8 cellular contexts compared by ENCODE assay signal in genomic region chr11:62592989-62593421, GRCh38. TPM values are rescaled to one million over a fixed set of nuclear protein-coding genes. Genes with fewer than 3 reads are reported as not detected.
DNase-seq lines count a peak whose midpoint lies in the region; ATAC-seq and TF ChIP-seq lines count a peak whose summit lies in the region.

No MANE protein-coding gene starts in this region.

- DNase-seq in CD4-positive, alpha-beta T cell = no peak
- DNase-seq in Peyer's patch (no peak), endodermal cell (no peak), osteocyte (ENCODE audit: extremely low spot score, unreplicated experiment) (no peak), NOMO-1 treated with dmso at 0.1 percent for 144 hours (lab: John Stamatoyannopoulos, UW; ENCODE audit: unreplicated experiment) (no peak), iPS-NIHi11 (ENCODE audit: low spot score) (no peak), type B pancreatic cell (ENCODE audit: extremely low spot score, unreplicated experiment) (no peak)

- H3K27me3 ChIP-seq in CD4-positive, alpha-beta T cell (ENCODE audit: control insufficient read depth, insufficient read depth, low read length) = no peaks in the 10 kb centered on the region
- H3K27me3 ChIP-seq in Peyer's patch (no peaks in the 10 kb centered on the region), endodermal cell (ENCODE audit: control insufficient read depth, insufficient read depth, low read length, poor library complexity, severe bottlenecking) (no peaks in the 10 kb centered on the region)

- intact Hi-C loops in CD4-positive, alpha-beta T cell (cut with DNase I, micrococcal nuclease) = loop anchor here (1.0 to 5.0 kb wide), 9 partner anchors 7 to 269 kb away; partner anchors contain the start of genes LBHD1 (in 2 of the 2), UQCC3 (in 2 of the 2), BSCL2 (in 1 of the 2) and EML3 (in 1 of the 2)

- H3K9me3 Mint-ChIP-seq in CD4-positive, alpha-beta T cell = no peaks in the 10 kb centered on the region
- H3K9me3 Mint-ChIP-seq in endodermal cell (no peaks in the 10 kb centered on the region), osteocyte (ENCODE audit: unreplicated experiment) (no peaks in the 10 kb centered on the region), type B pancreatic cell (no peaks in the 10 kb centered on the region)

- peaks cover 73% of the 10 kb centered on the region for H3K36me3 Mint-ChIP-seq in CD4-positive, alpha-beta T cell (ENCODE audit: low read depth)
- H3K36me3 Mint-ChIP-seq in endodermal cell (ENCODE audit: low read depth) (peaks cover 57% of the 10 kb centered on the region), osteocyte (ENCODE audit: unreplicated experiment) (peaks cover 31% of the 10 kb centered on the region), type B pancreatic cell (peaks cover 14% of the 10 kb centered on the region)

- no peak overlapping the region for H3K4me3 ChIP-seq in Peyer's patch
- no peak overlapping the region for H3K4me3 ChIP-seq in endodermal cell (ENCODE audit: low read length)

- peak overlapping the region; percentile 89 for H3K27ac Mint-ChIP-seq in CD4-positive, alpha-beta T cell
- H3K27ac Mint-ChIP-seq in endodermal cell (no peak overlapping the region), osteocyte (ENCODE audit: unreplicated experiment) (peak overlapping the region; percentile 96), type B pancreatic cell (no peak overlapping the region)

- CTCF ChIA-PET in CD4-positive, alpha-beta T cell (lab: Charles Lee) = interaction anchor here (0.6 to 2.6 kb wide), 9 partner anchors 8 to 168 kb away, joined by 3 to 20 read pairs (median 7); partner anchors contain the start of genes EML3, GANAB, MTA2 and ROM1

- H3K9ac ChIP-seq in endodermal cell (ENCODE audit: extremely low read depth, low read length, poor library complexity, severe bottlenecking) = no peak overlapping the region

- peak overlapping the region; percentile 97 for H3K27ac ChIP-seq in CD4-positive, alpha-beta T cell (ENCODE audit: low read depth, low read length)
- H3K27ac ChIP-seq in Peyer's patch (peak overlapping the region; percentile 93 to 96 (median 94)), endodermal cell (ENCODE audit: low read depth, low read length) (peak overlapping the region; percentile 15)

- H3K4me1 Mint-ChIP-seq in CD4-positive, alpha-beta T cell (ENCODE audit: low read depth) = peaks cover 71% of the 10 kb centered on the region
- H3K4me1 Mint-ChIP-seq in endodermal cell = peaks cover 23% of the 10 kb centered on the region
- H3K4me1 Mint-ChIP-seq in osteocyte (ENCODE audit: unreplicated experiment) = peaks cover 33% of the 10 kb centered on the region
- peaks cover 20% of the 10 kb centered on the region for H3K4me1 Mint-ChIP-seq in type B pancreatic cell (ENCODE audit: unreplicated experiment)

- H3K27me3 Mint-ChIP-seq in CD4-positive, alpha-beta T cell = no peaks in the 10 kb centered on the region
- H3K27me3 Mint-ChIP-seq in endodermal cell (ENCODE audit: insufficient read depth) (no peaks in the 10 kb centered on the region), osteocyte (ENCODE audit: unreplicated experiment) (no peaks in the 10 kb centered on the region), type B pancreatic cell (no peaks in the 10 kb centered on the region)

- WGBS in endodermal cell (ENCODE audit: insufficient coverage in 1 of 2, insufficient read length in 1 of 2), 2 experiments = 86% methylated on average over 8 of the region's 8 CpGs; no CpG with 5 or more reads in 1 of the 2 experiments

- no peak for TF ChIP-seq POLR2A in Peyer's patch (IDR thresholded peaks at IDR 0.05)

- TF ChIP-seq CTCF in CD4-positive, alpha-beta T cell (IDR thresholded peaks at IDR 0.05) = no peak
- TF ChIP-seq CTCF in Peyer's patch (IDR thresholded peaks at IDR 0.05) (no peak), endodermal cell (conservative IDR thresholded peaks at IDR 0.05) (no peak), osteocyte (IDR thresholded peaks at IDR 0.05) (no peak), type B pancreatic cell (conservative IDR thresholded peaks at IDR 0.05) (no peak)

- H3K4me1 ChIP-seq in Peyer's patch (peaks cover 0 to 25% (median 10%) of the 10 kb centered on the region in 4 donors), endodermal cell (ENCODE audit: control insufficient read depth, insufficient read depth, low read length) (peaks cover 5% of the 10 kb centered on the region)

- H3K36me3 ChIP-seq in Peyer's patch = peaks cover 0 to 54% (median 0%) of the 10 kb centered on the region in 3 donors
- peaks cover 64% of the 10 kb centered on the region for H3K36me3 ChIP-seq in endodermal cell (ENCODE audit: control insufficient read depth, insufficient read depth, low read length)

- no peaks in the 10 kb centered on the region for H3K9me3 ChIP-seq in CD4-positive, alpha-beta T cell (ENCODE audit: control insufficient read depth, low read length)
- no peaks in the 10 kb centered on the region for H3K9me3 ChIP-seq in Peyer's patch
- no peaks in the 10 kb centered on the region for H3K9me3 ChIP-seq in endodermal cell (ENCODE audit: control insufficient read depth, low read length)

- no peak for ATAC-seq in CD4-positive, alpha-beta T cell (ENCODE audit: poor library complexity)
- no peak for ATAC-seq in HG03378 (IDR thresholded peaks at IDR 0.05; ENCODE audit: unreplicated experiment)

- H3K4me3 Mint-ChIP-seq in CD4-positive, alpha-beta T cell = peak overlapping the region; percentile 51
- H3K4me3 Mint-ChIP-seq in endodermal cell (no peak overlapping the region), osteocyte (ENCODE audit: unreplicated experiment) (no peak overlapping the region), type B pancreatic cell (no peak overlapping the region)

- POLR2A ChIA-PET in CD4-positive, alpha-beta T cell (lab: Charles Lee) = interaction anchor here (0.6 to 4.4 kb wide), 21 partner anchors 7 to 288 kb away, joined by 3 to 177 read pairs (median 50); partner anchors contain the start of genes AHNAK, B3GAT3, BSCL2 and C11orf98

RNA-seq across cellular contexts. Expression of gene TUT1, which starts 1.7 kb away (rescaled TPM):
- 10 to 100 TPM; 25.5 to 26.2 TPM for total RNA-seq in CD4-positive, alpha-beta T cell
- total RNA-seq in Peyer's patch = 10 to 100 TPM in 3 of 4 donors, 1 to 10 TPM in 1; 5.0 to 29.4 (median 17.5) TPM
- 10 to 100 TPM; 16.0 to 33.5 TPM for total RNA-seq in endodermal cell
- 22.9 TPM for polyA plus RNA-seq in endodermal cell (2013, experiment 1 of 2)
- polyA plus RNA-seq in endodermal cell (2013, experiment 2 of 2) = 19.0 TPM
- 12.7 and 15.6 TPM in 2 replicates for total RNA-seq in osteocyte
- 15.0 and 22.1 TPM in 2 replicates for total RNA-seq in type B pancreatic cell (ENCODE audit: low replicate concordance)

RNA-seq across cellular contexts. Expression of gene MTA2, which starts 8.7 kb away (rescaled TPM):
- 100 to 1,000 TPM; 167 to 172 TPM for total RNA-seq in CD4-positive, alpha-beta T cell
- total RNA-seq in Peyer's patch (10 to 100 TPM; 47.9 to 74.7 (median 58.9) TPM), endodermal cell (100 to 1,000 TPM; 131 to 155 TPM), osteocyte (91.6 and 107 TPM in 2 replicates), type B pancreatic cell (ENCODE audit: low replicate concordance) (148 and 152 TPM in 2 replicates)
- 118 TPM for polyA plus RNA-seq in endodermal cell (2013, experiment 1 of 2)
- 114 TPM for polyA plus RNA-seq in endodermal cell (2013, experiment 2 of 2)

RNA-seq across cellular contexts. Expression of gene EEF1G, which starts 19.3 kb away (rescaled TPM):
- total RNA-seq in CD4-positive, alpha-beta T cell = 1,000 to 10,000 TPM; 2,181 to 2,269 TPM
- total RNA-seq in Peyer's patch (1,000 to 10,000 TPM in 1 of 4 donors, 100 to 1,000 TPM in 3; 781 to 1,253 (median 958) TPM), endodermal cell (1,000 to 10,000 TPM; 1,705 to 1,818 TPM), osteocyte (1,404 TPM in 2 replicates), type B pancreatic cell (ENCODE audit: low replicate concordance) (1,846 and 2,051 TPM in 2 replicates)
- 2,069 TPM for polyA plus RNA-seq in endodermal cell (2013, experiment 1 of 2)
- 1,897 TPM for polyA plus RNA-seq in endodermal cell (2013, experiment 2 of 2)

RNA-seq across cellular contexts. Expression of gene EML3, which starts 19.6 kb away (rescaled TPM):
- 100 to 1,000 TPM; 142 to 144 TPM for total RNA-seq in CD4-positive, alpha-beta T cell
- total RNA-seq in Peyer's patch (100 to 1,000 TPM in 1 of 4 donors, 10 to 100 TPM in 3; 41.3 to 128 (median 59.8) TPM), endodermal cell (10 to 100 TPM; 51.5 to 57.7 TPM), osteocyte (78.8 and 80.9 TPM in 2 replicates), type B pancreatic cell (ENCODE audit: low replicate concordance) (46.0 and 76.0 TPM in 2 replicates)
- 27.2 TPM for polyA plus RNA-seq in endodermal cell (2013, experiment 1 of 2)
- polyA plus RNA-seq in endodermal cell (2013, experiment 2 of 2) = 23.1 TPM

RNA-seq across cellular contexts. Expression of gene ROM1, which starts 20.1 kb away (rescaled TPM):
- under 1 TPM; 0.42 to 0.71 TPM for total RNA-seq in CD4-positive, alpha-beta T cell
- 1 to 10 TPM in 3 of 4 donors, not detected in 1; 1.9 to 3.9 (median 1.9) TPM for total RNA-seq in Peyer's patch
- 1 to 10 TPM in 1 of 2 donors, under 1 TPM in 1; 0.71 to 1.3 TPM for total RNA-seq in endodermal cell
- polyA plus RNA-seq in endodermal cell (2013, experiment 1 of 2) = 0.71 TPM
- 1.2 TPM for polyA plus RNA-seq in endodermal cell (2013, experiment 2 of 2)
- total RNA-seq in osteocyte = 3.3 and 4.4 TPM in 2 replicates
- 1.4 and 1.8 TPM in 2 replicates for total RNA-seq in type B pancreatic cell (ENCODE audit: low replicate concordance)

Comparison
In these comparisons a context has a peak if more than half of its experiments do, and no peak if none do; other contexts are left out.
1. H3K27ac ChIP-seq: peak in every context shown above with its lines; median percentile 97 in CD4-positive, alpha-beta T cell; 94 in Peyer's patch; 15 in endodermal cell.
2. H3K27ac Mint-ChIP-seq: peak in CD4-positive, alpha-beta T cell (single experiment) and osteocyte (single experiment); none in endodermal cell (single experiment) and type B pancreatic cell (single experiment).